Comparison of ENCODE assay signal across 1 cellular context in the genomic region with DNA sequence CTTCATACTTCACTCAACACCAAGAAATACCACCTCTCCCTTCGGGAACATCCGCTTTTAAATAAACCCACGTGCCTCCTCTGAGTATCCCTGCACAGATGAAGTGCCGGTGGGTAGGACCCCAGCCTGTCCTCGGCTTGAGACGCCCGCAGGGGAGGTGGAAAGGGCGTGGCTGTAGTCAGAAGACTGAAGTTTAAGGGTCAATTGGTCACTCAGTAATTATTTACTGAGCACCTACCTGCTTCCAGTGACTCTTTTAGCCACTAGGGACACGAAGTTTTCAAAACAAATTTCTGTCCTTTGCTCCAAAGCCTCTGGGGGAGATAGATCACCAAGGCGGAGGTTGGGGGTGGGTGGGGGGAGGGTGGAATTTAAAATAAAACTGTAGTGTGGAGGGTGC.
TF ChIP-seq lines count a peak whose summit lies in the region.

No MANE protein-coding gene starts in this region.

TF ChIP-seq in GM23338, 12 proteins besides CTCF, POLR2A, EP300 and RAD21 (continued from another document):
- TF ChIP-seq ZNF331 (CRISPR knock-in tag; IDR thresholded peaks at IDR 0.05; ENCODE audit: low read depth) (no peak), NANOG (IDR thresholded peaks at IDR 0.05; ENCODE audit: borderline replicate concordance) (no peak)
- TF ChIP-seq, protein P1, sequence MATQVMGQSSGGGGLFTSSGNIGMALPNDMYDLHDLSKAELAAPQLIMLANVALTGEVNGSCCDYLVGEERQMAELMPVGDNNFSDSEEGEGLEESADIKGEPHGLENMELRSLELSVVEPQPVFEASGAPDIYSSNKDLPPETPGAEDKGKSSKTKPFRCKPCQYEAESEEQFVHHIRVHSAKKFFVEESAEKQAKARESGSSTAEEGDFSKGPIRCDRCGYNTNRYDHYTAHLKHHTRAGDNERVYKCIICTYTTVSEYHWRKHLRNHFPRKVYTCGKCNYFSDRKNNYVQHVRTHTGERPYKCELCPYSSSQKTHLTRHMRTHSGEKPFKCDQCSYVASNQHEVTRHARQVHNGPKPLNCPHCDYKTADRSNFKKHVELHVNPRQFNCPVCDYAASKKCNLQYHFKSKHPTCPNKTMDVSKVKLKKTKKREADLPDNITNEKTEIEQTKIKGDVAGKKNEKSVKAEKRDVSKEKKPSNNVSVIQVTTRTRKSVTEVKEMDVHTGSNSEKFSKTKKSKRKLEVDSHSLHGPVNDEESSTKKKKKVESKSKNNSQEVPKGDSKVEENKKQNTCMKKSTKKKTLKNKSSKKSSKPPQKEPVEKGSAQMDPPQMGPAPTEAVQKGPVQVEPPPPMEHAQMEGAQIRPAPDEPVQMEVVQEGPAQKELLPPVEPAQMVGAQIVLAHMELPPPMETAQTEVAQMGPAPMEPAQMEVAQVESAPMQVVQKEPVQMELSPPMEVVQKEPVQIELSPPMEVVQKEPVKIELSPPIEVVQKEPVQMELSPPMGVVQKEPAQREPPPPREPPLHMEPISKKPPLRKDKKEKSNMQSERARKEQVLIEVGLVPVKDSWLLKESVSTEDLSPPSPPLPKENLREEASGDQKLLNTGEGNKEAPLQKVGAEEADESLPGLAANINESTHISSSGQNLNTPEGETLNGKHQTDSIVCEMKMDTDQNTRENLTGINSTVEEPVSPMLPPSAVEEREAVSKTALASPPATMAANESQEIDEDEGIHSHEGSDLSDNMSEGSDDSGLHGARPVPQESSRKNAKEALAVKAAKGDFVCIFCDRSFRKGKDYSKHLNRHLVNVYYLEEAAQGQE (IDR thresholded peaks at IDR 0.05; ENCODE audit: unreplicated experiment) = no peak
